8 cellular contexts compared by ENCODE assay signal in genomic region chr22:30290679-30291333, GRCh38. TPM values are rescaled to one million over a fixed set of nuclear protein-coding genes. Genes with fewer than 3 reads are reported as not detected.
DNase-seq lines count a peak whose midpoint lies in the region; ATAC-seq, FAIRE-seq and TF ChIP-seq lines count a peak whose summit lies in the region.

No MANE protein-coding gene starts in this region.

- intact Hi-C loops in K562 (cut with micrococcal nuclease) (no loop called here), sigmoid colon (cut with DNase I) (loop anchor here (2.0 kb wide), 1 partner anchor 20 kb away; no protein-coding TSS in a partner anchor)

- H2AFZ ChIP-seq in K562 (ENCODE audit: low read depth, low read length): no peak overlapping the region

- H3K4me3 ChIP-seq in K562: no peak overlapping the region
- no peak overlapping the region for H3K4me3 ChIP-seq in sigmoid colon

- in situ Hi-C loops in K562 (cut with MboI): no loop called here

- peaks cover 16% of the 10 kb centered on the region; the same call in 1 of the 3 replicates for H3K36me3 ChIP-seq in K562 (ENCODE audit: control insufficient read depth, insufficient read depth, low read length)
- peaks cover 23 to 52% (median 36%) of the 10 kb centered on the region in 4 donors for H3K36me3 ChIP-seq in sigmoid colon

- no peaks in the 10 kb centered on the region for H3K79me2 ChIP-seq in K562 (ENCODE audit: control insufficient read depth, insufficient read depth, low read length)

- no peaks in the 10 kb centered on the region for H3K9me3 ChIP-seq in K562 (replicated peaks; ENCODE audit: control insufficient read depth, insufficient read depth, low read depth, low read length)
- no peaks in the 10 kb centered on the region for H3K9me3 ChIP-seq in sigmoid colon

- peak; percentile 84 for DNase-seq in DMS153 treated with DMSO at 0.1 percent for 48 hours (lab: John Stamatoyannopoulos, UW; ENCODE audit: unreplicated experiment)
- DNase-seq in NCI-H2029 treated with DMSO at 0.1 percent for 48 hours (lab: John Stamatoyannopoulos, UW): peak; percentile 73
- DNase-seq in K562 (ENCODE audit: extremely low read depth in 1 of 4, low spot score in 3 of 4): no peak
- peak; percentile 72 to 82 for DNase-seq in hippocampal formation (lab: John Stamatoyannopoulos, UW)
- DNase-seq in sigmoid colon: peak; percentile 97
- DNase-seq in HuH-7 (ENCODE audit: low spot score): no peak

- no peaks in the 10 kb centered on the region for H3K27me3 ChIP-seq in K562 (ENCODE audit: control insufficient read depth in 2 of 2, insufficient read depth in 2 of 2, low read length in 2 of 2)
- H3K27me3 ChIP-seq in sigmoid colon: no peaks in the 10 kb centered on the region

- peaks cover 6% of the 10 kb centered on the region; the same call in 1 of the 2 replicates for H4K20me1 ChIP-seq in K562 (replicated peaks; ENCODE audit: control insufficient read depth, insufficient read depth, low read length)

- ATAC-seq in K562: no peak
- ATAC-seq in HG03159 (IDR thresholded peaks at IDR 0.05; ENCODE audit: unreplicated experiment): no peak
- ATAC-seq in GM18519 (IDR thresholded peaks at IDR 0.05; ENCODE audit: low FRiP score, unreplicated experiment): no peak

- FAIRE-seq in K562 (lab: Jason Lieb, UNC): no peak

- H3K4me1 ChIP-seq in K562 (replicated peaks in 1 of 2; ENCODE audit: control insufficient read depth in 2 of 2, insufficient read depth in 2 of 2, low read length in 2 of 2) (peaks cover 19 to 46% of the 10 kb centered on the region in 2 experiments; a peak in 4 of 5 replicates), sigmoid colon (peaks cover 0 to 42% (median 35%) of the 10 kb centered on the region in 4 donors)

- no peak for TF ChIP-seq RAD21 in K562 (CRISPR knock-in tag; conservative IDR thresholded peaks at IDR 0.05 in 1 of 2, IDR thresholded peaks at IDR 0.05 in 1 of 2)

- no peaks in the 10 kb centered on the region for H3K9me1 ChIP-seq in K562 (ENCODE audit: control insufficient read depth, insufficient read depth, low read length)

- H3K4me2 ChIP-seq in K562 (ENCODE audit: insufficient read depth, low read length): no peak overlapping the region

- H3K27ac ChIP-seq in K562 (ENCODE audit: extremely low read depth, low read depth, low read length) (no peak overlapping the region; the same call in 2 of the 3 replicates), sigmoid colon (peak overlapping the region; percentile 95 to 98 (median 96))

- no peak for TF ChIP-seq POLR2A in K562 (conservative IDR thresholded peaks at IDR 0.05)
- TF ChIP-seq POLR2A in sigmoid colon (IDR thresholded peaks at IDR 0.05): no peak

- H3K9ac ChIP-seq in K562 (ENCODE audit: insufficient read depth in 1 of 2, low read depth in 2 of 2, low read length in 2 of 2): peak overlapping the region in 1 of 2 experiments; percentile 79; a peak in 2 of 4 replicates

- no peak for TF ChIP-seq EP300 in K562 (IDR thresholded peaks at IDR 0.05; ENCODE audit: low read length)
- TF ChIP-seq EP300 in sigmoid colon (IDR thresholded peaks at IDR 0.05): peak in 3 of 4 donors; percentile 95 to 97 (median 97)

- TF ChIP-seq CTCF in K562 (IDR thresholded peaks at IDR 0.05 in 2 of 3, conservative IDR thresholded peaks at IDR 0.05 in 1 of 3; ENCODE audit: insufficient read depth in 2 of 3, low read depth in 1 of 3, low read length in 3 of 3) (no peak), sigmoid colon (IDR thresholded peaks at IDR 0.05) (no peak)

- CTCF ChIA-PET in K562 (lab: Yijun Ruan, JAX; ENCODE audit: low intra/inter-chr PET ratio): no interaction called here

- POLR2A ChIA-PET in K562 (lab: Yijun Ruan, JAX): interaction anchor here (0.6 to 1.4 kb wide), 5 partner anchors 9 to 272 kb away, joined by 3 to 5 read pairs (median 3); no protein-coding TSS in a partner anchor

- BruUV-seq in K562 (replicated peaks; lab: Mats Ljungman, UMichigan): no TSS peak

- WGBS in K562 (ENCODE audit: insufficient coverage, low coverage, missing lambda C conversion rate): 79% methylated on average over 2 of the region's 5 CpGs
- WGBS in sigmoid colon, 2 donors: 35 to 49% methylated on average over 5 of the region's 5 CpGs

RNA-seq across cellular contexts. Expression of gene CASTOR1, which starts 1.5 kb away (rescaled TPM):
- 2.1 and 7.3 TPM in 2 replicates for total RNA-seq in K562 (2011; cell fraction: chromatin; rRNA removed; ENCODE audit: low replicate concordance)
- 5.5 and 6.8 TPM in 2 replicates for total RNA-seq in K562 (2011; cell fraction: nucleolus; rRNA removed)
- total RNA-seq in K562 (2011; cell fraction: nucleoplasm; rRNA removed): 2.4 and 4.0 TPM in 2 replicates
- total RNA-seq in K562 (2014; rRNA removed) (1.2 and 1.3 TPM in 2 replicates), K562 (2014; rRNA removed; fragmentation: Illumina TruSeq; extraction: Trizol) (0.47 TPM in 1 of 2 replicates, not detected in the other), K562 (2015; rRNA removed; fragmentation: Illumina TruSeq; extraction: Trizol) (0.72 and 1.1 TPM in 2 replicates), K562 (2021) (2.6 and 3.1 TPM in 2 replicates), sigmoid colon (10 to 100 TPM in 2 of 4 donors, 1 to 10 TPM in 2; 5.3 to 15.0 (median 10.8) TPM)
- polyA plus RNA-seq in K562 (2011; rRNA removed) (2.5 and 3.2 TPM in 2 replicates), K562 (2014; fragmentation: Illumina TruSeq; extraction: Trizol) (0.96 and 0.98 TPM in 2 replicates), K562 (2014; fragmentation: Nextera tagmentation; extraction: Ambion mirVana) (under 1 TPM; 0.35 to 0.56 TPM), K562 (2014; rRNA removed) (1.3 and 1.9 TPM in 2 replicates), sigmoid colon (1 to 10 TPM in 2 of 3 donors, not detected in 1; 6.4 to 8.4 TPM)
- 3.5 and 7.9 TPM in 2 replicates for polyA plus RNA-seq in K562 (2011; cell fraction: cytosol; rRNA removed)
- 10.1 and 12.6 TPM in 2 replicates for polyA plus RNA-seq in K562 (2011; cell fraction: nucleus; rRNA removed)
- 2.1 and 2.2 TPM in 2 replicates for polyA plus RNA-seq in K562 (2012)
- 0.49 and 0.90 TPM in 2 replicates for polyA minus RNA-seq in K562 (2011; rRNA and poly(A)+ RNA removed)
- 2.3 TPM in 1 of 2 replicates, not detected in the other for polyA minus RNA-seq in K562 (2011; cell fraction: cytosol; rRNA and poly(A)+ RNA removed)
- polyA minus RNA-seq in K562 (2011; cell fraction: nucleus; rRNA and poly(A)+ RNA removed): 2.6 and 4.6 TPM in 2 replicates

RNA-seq across cellular contexts. Expression of gene OSM, which starts 24.2 kb away (rescaled TPM):
- 1.8 and 2.3 TPM in 2 replicates for total RNA-seq in K562 (2011; cell fraction: chromatin; rRNA removed; ENCODE audit: low replicate concordance)
- 1.0 and 1.2 TPM in 2 replicates for total RNA-seq in K562 (2011; cell fraction: nucleolus; rRNA removed)
- total RNA-seq in K562 (2011; cell fraction: nucleoplasm; rRNA removed): 0.73 and 1.8 TPM in 2 replicates
- total RNA-seq in K562 (2014; rRNA removed) (not detected in 2 replicates), K562 (2014; rRNA removed; fragmentation: Illumina TruSeq; extraction: Trizol) (not detected in 2 replicates), K562 (2015; rRNA removed; fragmentation: Illumina TruSeq; extraction: Trizol) (not detected in 2 replicates), K562 (2021) (not detected in 2 replicates), sigmoid colon (10 to 100 TPM in 1 of 4 donors, 1 to 10 TPM in 1, under 1 TPM in 2; 0.71 to 12.8 (median 3.5) TPM)
- polyA plus RNA-seq in K562 (2011; rRNA removed) (0.08 and 0.22 TPM in 2 replicates), K562 (2014; fragmentation: Illumina TruSeq; extraction: Trizol) (not detected in 2 replicates), K562 (2014; fragmentation: Nextera tagmentation; extraction: Ambion mirVana) (not detected), K562 (2014; rRNA removed) (not detected in 2 replicates), sigmoid colon (1 to 10 TPM in 2 of 3 donors, under 1 TPM in 1; 0.60 to 9.9 (median 1.5) TPM)
- polyA plus RNA-seq in K562 (2011; cell fraction: cytosol; rRNA removed): 0.04 and 0.06 TPM in 2 replicates
- polyA plus RNA-seq in K562 (2011; cell fraction: nucleus; rRNA removed): 0.24 and 1.6 TPM in 2 replicates
- not detected in 2 replicates for polyA plus RNA-seq in K562 (2012)
- polyA minus RNA-seq in K562 (2011; rRNA and poly(A)+ RNA removed): not detected in 2 replicates
- not detected in 2 replicates for polyA minus RNA-seq in K562 (2011; cell fraction: cytosol; rRNA and poly(A)+ RNA removed)
- polyA minus RNA-seq in K562 (2011; cell fraction: nucleus; rRNA and poly(A)+ RNA removed): 0.13 TPM in 1 of 2 replicates, not detected in the other

RNA-seq across cellular contexts. Expression of gene TBC1D10A, which starts 35.9 kb away (rescaled TPM):
- total RNA-seq in K562 (2011; cell fraction: chromatin; rRNA removed; ENCODE audit: low replicate concordance): 11.9 and 35.0 TPM in 2 replicates
- 24.2 and 26.7 TPM in 2 replicates for total RNA-seq in K562 (2011; cell fraction: nucleolus; rRNA removed)
- total RNA-seq in K562 (2011; cell fraction: nucleoplasm; rRNA removed): 15.3 and 17.6 TPM in 2 replicates
- total RNA-seq in K562 (2014; rRNA removed): 7.5 and 7.8 TPM in 2 replicates
- 2.0 and 2.3 TPM in 2 replicates for total RNA-seq in K562 (2014; rRNA removed; fragmentation: Illumina TruSeq; extraction: Trizol)
- 4.6 and 5.0 TPM in 2 replicates for total RNA-seq in K562 (2015; rRNA removed; fragmentation: Illumina TruSeq; extraction: Trizol)
- 9.8 and 10.4 TPM in 2 replicates for total RNA-seq in K562 (2021)
- polyA plus RNA-seq in K562 (2011; rRNA removed): 6.0 and 8.2 TPM in 2 replicates
- polyA plus RNA-seq in K562 (2011; cell fraction: cytosol; rRNA removed): 7.5 and 14.2 TPM in 2 replicates
- 19.8 and 29.9 TPM in 2 replicates for polyA plus RNA-seq in K562 (2011; cell fraction: nucleus; rRNA removed)
- polyA plus RNA-seq in K562 (2012): 5.9 and 11.4 TPM in 2 replicates
- 4.3 and 6.2 TPM in 2 replicates for polyA plus RNA-seq in K562 (2014; fragmentation: Illumina TruSeq; extraction: Trizol)
- under 1 TPM; 0.13 to 0.18 TPM for polyA plus RNA-seq in K562 (2014; fragmentation: Nextera tagmentation; extraction: Ambion mirVana)
- 5.8 and 7.9 TPM in 2 replicates for polyA plus RNA-seq in K562 (2014; rRNA removed)
- polyA minus RNA-seq in K562 (2011; rRNA and poly(A)+ RNA removed): 4.2 and 5.3 TPM in 2 replicates
- 5.8 and 6.6 TPM in 2 replicates for polyA minus RNA-seq in K562 (2011; cell fraction: cytosol; rRNA and poly(A)+ RNA removed)
- polyA minus RNA-seq in K562 (2011; cell fraction: nucleus; rRNA and poly(A)+ RNA removed): 7.9 and 9.3 TPM in 2 replicates
- total RNA-seq in sigmoid colon: 10 to 100 TPM; 12.5 to 31.0 (median 26.8) TPM
- polyA plus RNA-seq in sigmoid colon: 10 to 100 TPM; 28.8 to 35.4 (median 29.1) TPM

RNA-seq across cellular contexts. Expression of gene LIF, which starts 44.2 kb away (rescaled TPM):
- total RNA-seq in K562 (2011; cell fraction: chromatin; rRNA removed; ENCODE audit: low replicate concordance): 0.35 and 2.6 TPM in 2 replicates
- 0.39 and 0.50 TPM in 2 replicates for total RNA-seq in K562 (2011; cell fraction: nucleolus; rRNA removed)
- total RNA-seq in K562 (2011; cell fraction: nucleoplasm; rRNA removed): 0.29 and 0.38 TPM in 2 replicates
- total RNA-seq in K562 (2014; rRNA removed) (0.04 and 0.05 TPM in 2 replicates), K562 (2014; rRNA removed; fragmentation: Illumina TruSeq; extraction: Trizol) (0.03 TPM in 1 of 2 replicates, not detected in the other), K562 (2015; rRNA removed; fragmentation: Illumina TruSeq; extraction: Trizol) (0.11 and 0.34 TPM in 2 replicates), K562 (2021) (0.31 TPM in 2 replicates), sigmoid colon (1 to 10 TPM in 1 of 4 donors, under 1 TPM in 3; 0.28 to 5.8 (median 0.34) TPM)
- polyA plus RNA-seq in K562 (2011; rRNA removed) (0.16 and 0.39 TPM in 2 replicates), K562 (2014; fragmentation: Illumina TruSeq; extraction: Trizol) (0.04 and 0.09 TPM in 2 replicates), K562 (2014; fragmentation: Nextera tagmentation; extraction: Ambion mirVana) (not detected), K562 (2014; rRNA removed) (0.03 and 0.25 TPM in 2 replicates), sigmoid colon (10 to 100 TPM in 1 of 3 donors, 1 to 10 TPM in 2; 1.6 to 10.3 (median 1.8) TPM)
- polyA plus RNA-seq in K562 (2011; cell fraction: cytosol; rRNA removed): 0.09 and 0.72 TPM in 2 replicates
- 0.53 and 7.0 TPM in 2 replicates for polyA plus RNA-seq in K562 (2011; cell fraction: nucleus; rRNA removed)
- 0.06 and 0.08 TPM in 2 replicates for polyA plus RNA-seq in K562 (2012)
- 0.14 TPM in 1 of 2 replicates, not detected in the other for polyA minus RNA-seq in K562 (2011; rRNA and poly(A)+ RNA removed)
- 0.27 and 0.29 TPM in 2 replicates for polyA minus RNA-seq in K562 (2011; cell fraction: cytosol; rRNA and poly(A)+ RNA removed)
- polyA minus RNA-seq in K562 (2011; cell fraction: nucleus; rRNA and poly(A)+ RNA removed): 0.27 and 0.33 TPM in 2 replicates

Comparison
In these comparisons a context has a peak if more than half of its experiments do, and no peak if none do; other contexts are left out.
1. DNase-seq: peak in DMS153 treated with DMSO at 0.1 percent for 48 hours (single experiment), NCI-H2029 treated with DMSO at 0.1 percent for 48 hours (single experiment), hippocampal formation (2 of 2) and sigmoid colon (single experiment); none in K562 (0 of 4) and HuH-7 (single experiment).